Comparison of ENCODE assay signal across 8 cellular contexts in the genomic region with DNA sequence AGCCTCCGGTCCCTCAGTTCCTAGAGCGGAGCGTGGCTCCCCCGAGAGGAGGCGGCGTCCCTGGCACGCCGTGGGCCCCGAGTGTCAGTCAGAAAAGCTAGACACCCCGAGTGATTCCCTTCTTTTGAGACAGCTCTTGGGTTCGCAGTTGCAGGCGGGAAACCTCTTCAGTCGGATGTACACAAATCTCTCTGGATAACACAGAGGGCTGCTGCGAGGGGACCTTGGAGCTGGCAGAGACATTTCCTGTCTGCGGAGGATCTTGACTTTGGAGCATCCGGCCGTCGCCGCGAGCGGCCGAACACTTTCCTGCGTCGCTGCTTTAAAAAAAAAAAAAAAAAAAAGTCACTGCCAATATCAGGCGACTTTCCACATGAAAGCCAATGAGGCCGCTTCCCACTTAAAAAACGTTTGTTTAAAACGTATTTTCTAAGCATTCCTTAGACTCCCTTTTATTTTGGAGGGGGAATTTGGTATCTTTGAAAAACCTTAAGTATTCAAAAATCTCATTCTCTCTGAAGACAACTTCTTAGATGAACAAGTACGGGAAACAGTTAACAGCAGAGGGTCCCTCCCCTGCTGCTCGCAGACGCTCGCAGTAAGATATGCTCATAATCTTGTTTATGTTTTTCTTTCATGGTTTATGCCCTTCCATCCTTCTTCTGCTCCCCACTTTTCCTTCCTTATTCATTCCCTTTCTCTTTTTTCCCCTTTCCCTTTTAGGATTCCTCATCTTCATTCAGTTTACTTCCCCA. TPM values are rescaled to one million over a fixed set of nuclear protein-coding genes. Genes with fewer than 3 reads are reported as not detected.
A peak's percentile ranks its signal among the peaks of the same experiment; 100 is the strongest.
DNase-seq lines count a peak whose midpoint lies in the region; ATAC-seq and TF ChIP-seq lines count a peak whose summit lies in the region.

No MANE protein-coding gene starts in this region.

- H3K27me3 ChIP-seq in ascending aorta (no peaks in the 10 kb centered on the region), iPS-20b (ENCODE audit: insufficient read depth, low read length) (peaks cover 75% of the 10 kb centered on the region)

- H3K9ac ChIP-seq in iPS-20b (ENCODE audit: low read depth, low read length): peak overlapping the region; percentile 50

- intact Hi-C loops in ascending aorta (cut with DNase I): loop anchor here (2.0 to 5.0 kb wide), 3 partner anchors 61 to 148 kb away; a partner anchor contains a TSS

- no peak for TF ChIP-seq CTCF in ascending aorta (IDR thresholded peaks at IDR 0.05)
- TF ChIP-seq CTCF in omental fat pad (IDR thresholded peaks at IDR 0.05): no peak

- H3K4me1 ChIP-seq in ascending aorta (peaks cover 0 to 4% of the 10 kb centered on the region in 2 donors), iPS-20b (ENCODE audit: insufficient read depth, low read length) (no peaks in the 10 kb centered on the region; the same call in 1 of the 2 replicates)

- H3K36me3 ChIP-seq in ascending aorta (no peaks in the 10 kb centered on the region), iPS-20b (ENCODE audit: insufficient read depth, low read depth, low read length) (no peaks in the 10 kb centered on the region)

- H3K27ac ChIP-seq in ascending aorta (peak overlapping the region; percentile 51 to 64), iPS-20b (ENCODE audit: low read length) (no peak overlapping the region)

- DNase-seq in NCI-H748 (lab: John Stamatoyannopoulos, UW; ENCODE audit: unreplicated experiment): peak; percentile 65
- DNase-seq in NCI-H748 treated with DMSO at 0.1 percent for 48 hours (lab: John Stamatoyannopoulos, UW): no peak
- peak; percentile 77 for DNase-seq in NCI-H69 (lab: John Stamatoyannopoulos, UW)
- DNase-seq in ascending aorta (ENCODE audit: low spot score in 2 of 2): no peak
- DNase-seq in stimulated activated CD8-positive, alpha-beta memory T cell treated with anti-CD3 and anti-CD28 coated beads, Interleukin-4, amount 100 ng/mL, for 48 hours: peak; percentile 45
- DNase-seq in omental fat pad (ENCODE audit: low spot score): no peak

- ATAC-seq in omental fat pad (ENCODE audit: low FRiP score) (no peak), GM21390 (IDR thresholded peaks at IDR 0.05; ENCODE audit: unreplicated experiment) (no peak)

- H3K4me3 ChIP-seq in ascending aorta: peak overlapping the region; percentile 49 to 66
- H3K4me3 ChIP-seq in iPS-20b (ENCODE audit: low read length): peak overlapping the region; percentile 67

- H3K9me3 ChIP-seq in ascending aorta: no peaks in the 10 kb centered on the region
- H3K9me3 ChIP-seq in iPS-20b (ENCODE audit: insufficient read depth, low read depth, low read length): no peaks in the 10 kb centered on the region

RNA-seq across cellular contexts. Expression of a gene that starts 9.9 kb away (rescaled TPM):
- total RNA-seq in ascending aorta: 18.5 TPM
- 10 to 100 TPM in 2 of 4 donors, 1 to 10 TPM in 2; 1.7 to 20.0 (median 10.3) TPM for total RNA-seq in omental fat pad

Comparison
In these comparisons a context has a peak if more than half of its experiments do, and no peak if none do; other contexts are left out.
1. DNase-seq: peak in NCI-H748 (single experiment), NCI-H69 (single experiment) and stimulated activated CD8-positive, alpha-beta memory T cell treated with anti-CD3 and anti-CD28 coated beads, Interleukin-4, amount 100 ng/mL, for 48 hours (single experiment); none in NCI-H748 treated with DMSO at 0.1 percent for 48 hours (single experiment), ascending aorta (0 of 2) and omental fat pad (single experiment).